Comparison of ENCODE assay signal across 31 cellular contexts in the genomic region with DNA sequence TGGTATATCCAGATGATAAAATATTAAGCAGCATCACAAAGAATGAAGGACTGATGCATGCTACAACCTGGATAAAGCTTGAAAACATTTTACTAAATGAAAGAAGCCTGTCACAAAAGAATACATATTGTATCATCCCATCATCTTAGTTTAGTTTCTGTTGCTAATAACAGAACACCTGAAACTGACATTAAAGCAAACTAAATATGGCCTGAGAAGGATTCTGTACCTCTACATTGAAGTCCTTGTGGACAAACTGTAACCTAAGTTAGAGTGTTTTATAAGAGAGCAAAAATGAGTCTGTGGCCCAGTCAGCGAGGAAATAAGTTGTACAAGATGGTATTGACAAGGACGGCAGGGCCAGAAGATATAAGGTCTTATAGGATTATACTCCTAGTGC.
"Had no signal": no experiment of that assay in that cellular context is flagged by ENCODE, and none has a peak within 500 bp of the region (broad histone marks: within the 10 kb centered on the region; RNA-seq: fewer than 3 reads in every experiment).

No MANE protein-coding gene starts in this region.

- ATAC-seq: activated naive CD4-positive, alpha-beta T cell treated with anti-CD3 and anti-CD28 coated beads, Interleukin-2, amount 50 U/mL, for 72 hours; activated naive CD8-positive, alpha-beta T cell treated with anti-CD3 and anti-CD28 coated beads, Interleukin-2, amount 50 U/mL, for 24 hours; activated T-cell treated with anti-CD3 and anti-CD28 coated beads, Interleukin-2, amount 50 U/mL, for 4 hours; activated T-cell treated with anti-CD3 and anti-CD28 coated beads, Interleukin-2, amount 50 U/mL, for 72 hours; activated T-helper 17 cell treated with anti-CD3 and anti-CD28 coated beads, Interleukin-2, amount 50 U/mL, for 72 hours; body of pancreas had no signal

- H3K27me3 ChIP-seq: adrenal gland, ascending aorta, body of pancreas, brain microvascular endothelial cell, breast epithelium, cardiac muscle cell had no signal

- H3K36me3 ChIP-seq: adrenal gland, ascending aorta, brain microvascular endothelial cell, breast epithelium, cardiac muscle cell had no signal

- H3K27ac ChIP-seq: adrenal gland, ascending aorta, body of pancreas, brain microvascular endothelial cell, breast epithelium, cardiac muscle cell had no signal

- H3K4me1 ChIP-seq: adrenal gland, ascending aorta, body of pancreas, breast epithelium had no signal

- DNase-seq: activated effector memory CD4-positive, alpha-beta T cell treated with anti-CD3 and anti-CD28 coated beads, Interleukin-2, amount 50 U/mL, for 16 hours; activated effector memory CD4-positive, alpha-beta T cell treated with Interleukin-2 at 50 U/mL for 16 hours; activated gamma-delta T cell; activated gamma-delta T cell treated with Interleukin-2 at 50 U/mL for 16 hours; activated naive CD4-positive, alpha-beta T cell; activated naive CD4-positive, alpha-beta T cell treated with anti-CD3 and anti-CD28 coated beads for 36 hours; activated naive CD4-positive, alpha-beta T cell treated with anti-CD3 and anti-CD28 coated beads, Interleukin-2, amount 10 ng/mL, durations not matched to agents 7 days and 5 days; activated naive CD4-positive, alpha-beta T cell treated with anti-CD3 and anti-CD28 coated beads, Interleukin-2, amount 50 U/mL, for 16 hours; activated naive CD4-positive, alpha-beta T cell treated with Interleukin-2 at 50 U/mL for 16 hours; activated naive CD8-positive, alpha-beta T cell treated with anti-CD3 and anti-CD28 coated beads for 36 hours; activated naive CD8-positive, alpha-beta T cell treated with anti-CD3 and anti-CD28 coated beads, Interleukin-2, amount 10 ng/mL, durations not matched to agents 7 days and 5 days; activated naive CD8-positive, alpha-beta T cell treated with anti-CD3 and anti-CD28 coated beads, Interleukin-2, amount 50 U/mL, for 24 hours; activated T-cell treated with anti-CD3 and anti-CD28 coated beads, Interleukin-2, amount 50 U/mL, for 24 hours; activated T-cell treated with anti-CD3 and anti-CD28 coated beads, Interleukin-2, amount 50 U/mL, for 4 hours; activated T-cell treated with anti-CD3 and anti-CD28 coated beads, Interleukin-2, amount 50 U/mL, for 48 hours; activated T-cell treated with anti-CD3 and anti-CD28 coated beads, Interleukin-2, amount 50 U/mL, for 72 hours; adrenal gland; amniotic stem cell; amygdala; anterior cingulate cortex; aorta; body of pancreas; brain microvascular endothelial cell; caudate nucleus; central memory CD4-positive, alpha-beta T cell; cerebellar nuclear complex had no signal

- H3K9me3 ChIP-seq: adrenal gland, body of pancreas, breast epithelium had no signal

- H3K4me3 ChIP-seq: adrenal gland, ascending aorta, body of pancreas, breast epithelium, cardiac muscle cell had no signal
